ENCODE assay signal across 11 cellular contexts in genomic region chr1:244137725-244138124, GRCh38.
DNase-seq lines count a peak whose midpoint lies in the region; ATAC-seq and FAIRE-seq lines count a peak whose summit lies in the region.
"Had no signal": no experiment of that assay in that cellular context is flagged by ENCODE, and none has a peak within 500 bp of the region (broad histone marks: within the 10 kb centered on the region; RNA-seq: fewer than 3 reads in every experiment).

No MANE protein-coding gene starts in this region.

- intact Hi-C loops in activated CD4-positive, alpha-beta memory T cell treated with anti-CD3 and anti-CD28 coated beads for 36 hours (cut with micrococcal nuclease), result no loop called here

- CTCF ChIA-PET in activated naive CD4-positive, alpha-beta T cell treated with anti-CD3 and anti-CD28 coated beads, Interleukin-2, amount 10 ng/mL, durations not matched to agents 7 days and 5 days (lab: Charles Lee), result no interaction called here
- CTCF ChIA-PET in activated CD4-positive, alpha-beta memory T cell treated with anti-CD3 and anti-CD28 coated beads for 36 hours (lab: Charles Lee), result no interaction called here

- H3K27ac Mint-ChIP-seq in activated naive CD4-positive, alpha-beta T cell treated with anti-CD3 and anti-CD28 coated beads, Interleukin-2, amount 10 ng/mL, durations not matched to agents 7 days and 5 days, result no peak overlapping the region
- H3K27ac Mint-ChIP-seq in activated CD4-positive, alpha-beta memory T cell treated with anti-CD3 and anti-CD28 coated beads for 36 hours, result no peak overlapping the region
- H3K27ac Mint-ChIP-seq in stimulated activated naive B cell treated with anti-CD40 and anti-IgM and Interleukin-4, amounts not matched to agents 10 μg/mL and 1 μg/mL and 100 μg/mL, for 72 hours, result peak overlapping the region; percentile 51
- H3K27ac Mint-ChIP-seq: mesothelial cell of epicardium had no signal

- H3K27me3 Mint-ChIP-seq in activated naive CD4-positive, alpha-beta T cell treated with anti-CD3 and anti-CD28 coated beads, Interleukin-2, amount 10 ng/mL, durations not matched to agents 7 days and 5 days, result peaks cover 8% of the 10 kb centered on the region
- H3K27me3 Mint-ChIP-seq in activated CD4-positive, alpha-beta memory T cell treated with anti-CD3 and anti-CD28 coated beads for 36 hours, result peaks cover 25% of the 10 kb centered on the region
- peaks cover 20 to 26% of the 10 kb centered on the region in 2 donors for H3K27me3 Mint-ChIP-seq in stimulated activated naive B cell treated with anti-CD40 and anti-IgM and Interleukin-4, amounts not matched to agents 10 μg/mL and 1 μg/mL and 100 μg/mL, for 72 hours

- no peaks in the 10 kb centered on the region for H3K36me3 Mint-ChIP-seq in activated naive CD4-positive, alpha-beta T cell treated with anti-CD3 and anti-CD28 coated beads, Interleukin-2, amount 10 ng/mL, durations not matched to agents 7 days and 5 days
- H3K36me3 Mint-ChIP-seq in activated CD4-positive, alpha-beta memory T cell treated with anti-CD3 and anti-CD28 coated beads for 36 hours, result no peaks in the 10 kb centered on the region
- H3K36me3 Mint-ChIP-seq in stimulated activated naive B cell treated with anti-CD40 and anti-IgM and Interleukin-4, amounts not matched to agents 10 μg/mL and 1 μg/mL and 100 μg/mL, for 72 hours, result peaks cover 0 to 4% of the 10 kb centered on the region in 2 donors
- H3K36me3 Mint-ChIP-seq: mesothelial cell of epicardium had no signal

- no peak for FAIRE-seq in small intestine (lab: Jason Lieb, UNC)

- H3K4me3 ChIP-seq in small intestine (ENCODE audit: low read depth in 1 of 2, low read length in 2 of 2), result no peak overlapping the region
- H3K4me3 ChIP-seq: skin epidermis had no signal

- no peak for DNase-seq in activated naive CD4-positive, alpha-beta T cell treated with anti-CD3 and anti-CD28 coated beads, Interleukin-2, amount 10 ng/mL, durations not matched to agents 7 days and 5 days
- DNase-seq in activated naive CD4-positive, alpha-beta T cell treated with Interleukin-2 at 50 U/mL for 16 hours, result no peak
- DNase-seq in activated CD4-positive, alpha-beta memory T cell treated with anti-CD3 and anti-CD28 coated beads for 36 hours, result no peak
- DNase-seq in glomerular endothelial cell (ENCODE audit: extremely low read depth, low read depth, low spot score), result peak; percentile 25
- no peak for DNase-seq in stimulated activated naive B cell treated with anti-CD40 and anti-IgM and Interleukin-4, amounts not matched to agents 10 μg/mL and 1 μg/mL and 100 μg/mL, for 72 hours
- DNase-seq in small intestine, result no peak
- no peak for DNase-seq in GM19238 (ENCODE audit: insufficient read length, low spot score)
- no peak for DNase-seq in HuH-7 (ENCODE audit: low spot score)
- DNase-seq: glutamatergic neuron had no signal

- H3K4me3 Mint-ChIP-seq in activated naive CD4-positive, alpha-beta T cell treated with anti-CD3 and anti-CD28 coated beads, Interleukin-2, amount 10 ng/mL, durations not matched to agents 7 days and 5 days, result peak overlapping the region; percentile 44
- peak overlapping the region; percentile 17 for H3K4me3 Mint-ChIP-seq in activated CD4-positive, alpha-beta memory T cell treated with anti-CD3 and anti-CD28 coated beads for 36 hours
- peak overlapping the region; percentile 36 to 44 for H3K4me3 Mint-ChIP-seq in stimulated activated naive B cell treated with anti-CD40 and anti-IgM and Interleukin-4, amounts not matched to agents 10 μg/mL and 1 μg/mL and 100 μg/mL, for 72 hours
- H3K4me3 Mint-ChIP-seq: mesothelial cell of epicardium had no signal

- POLR2A ChIA-PET in activated CD4-positive, alpha-beta memory T cell treated with anti-CD3 and anti-CD28 coated beads for 36 hours (lab: Charles Lee), result no interaction called here

- no peaks in the 10 kb centered on the region for H3K9me3 Mint-ChIP-seq in activated naive CD4-positive, alpha-beta T cell treated with anti-CD3 and anti-CD28 coated beads, Interleukin-2, amount 10 ng/mL, durations not matched to agents 7 days and 5 days
- no peaks in the 10 kb centered on the region for H3K9me3 Mint-ChIP-seq in activated CD4-positive, alpha-beta memory T cell treated with anti-CD3 and anti-CD28 coated beads for 36 hours
- H3K9me3 Mint-ChIP-seq in stimulated activated naive B cell treated with anti-CD40 and anti-IgM and Interleukin-4, amounts not matched to agents 10 μg/mL and 1 μg/mL and 100 μg/mL, for 72 hours, result peaks cover 0 to 2% of the 10 kb centered on the region in 2 donors

- WGBS in small intestine, 3 donors, result 61 to 84% (median 68%) methylated on average over 6 of the region's 6 CpGs

- ATAC-seq in stimulated activated naive B cell treated with anti-CD40 and anti-IgM and Interleukin-4, amounts not matched to agents 10 μg/mL and 1 μg/mL and 100 μg/mL, for 72 hours (replicated peaks), result no peak

- H3K9me3 ChIP-seq in small intestine (ENCODE audit: control insufficient read depth, low read depth), result no peaks in the 10 kb centered on the region

- no peaks in the 10 kb centered on the region for H3K4me1 ChIP-seq in small intestine (ENCODE audit: control insufficient read depth in 2 of 2, insufficient read depth in 1 of 2, low read depth in 1 of 2, low read length in 1 of 2)

- no peak overlapping the region for H3K27ac ChIP-seq in small intestine (ENCODE audit: low read depth in 1 of 2, low read length in 1 of 2)

- H3K36me3 ChIP-seq in small intestine (ENCODE audit: control insufficient read depth in 2 of 2, insufficient read depth in 2 of 2, low read length in 2 of 2), result no peaks in the 10 kb centered on the region

- H3K27me3 ChIP-seq in small intestine (ENCODE audit: control insufficient read depth in 2 of 2, insufficient read depth in 2 of 2, low read length in 2 of 2), result peaks cover 0 to 1% of the 10 kb centered on the region in 2 donors

- peaks cover 9% of the 10 kb centered on the region for H3K4me1 Mint-ChIP-seq in activated naive CD4-positive, alpha-beta T cell treated with anti-CD3 and anti-CD28 coated beads, Interleukin-2, amount 10 ng/mL, durations not matched to agents 7 days and 5 days
- peaks cover 10% of the 10 kb centered on the region for H3K4me1 Mint-ChIP-seq in activated CD4-positive, alpha-beta memory T cell treated with anti-CD3 and anti-CD28 coated beads for 36 hours (ENCODE audit: low read depth)
- peaks cover 7 to 11% of the 10 kb centered on the region in 2 donors for H3K4me1 Mint-ChIP-seq in stimulated activated naive B cell treated with anti-CD40 and anti-IgM and Interleukin-4, amounts not matched to agents 10 μg/mL and 1 μg/mL and 100 μg/mL, for 72 hours
